3 cellular contexts compared by ENCODE assay signal in genomic region chr20:30601974-30602373, GRCh38.
TF ChIP-seq lines count a peak whose summit lies in the region.

No MANE protein-coding gene starts in this region.

TF ChIP-seq in HEK293, 187 proteins besides CTCF, POLR2A, EP300 and RAD21:
- TF ChIP-seq ZNF513 (tag by site-specific recombination; IDR thresholded peaks at IDR 0.05) (peak; percentile 89), ZNF544 (tag by site-specific recombination; IDR thresholded peaks at IDR 0.05) (0 out of 2 replicates have a peak, but pooled peaks have one; percentile 26), ZNF529 (tag by site-specific recombination; IDR thresholded peaks at IDR 0.05; ENCODE audit: insufficient replicate concordance) (no peak)
TF ChIP-seq in HEK293: peak in this region for 2.

TF ChIP-seq in GM12878, 131 proteins besides CTCF, POLR2A, EP300 and RAD21 (continued from another document):
- no peak for TF ChIP-seq MAX (IDR thresholded peaks at IDR 0.05; ENCODE audit: low read depth, low read length)
- no peak for TF ChIP-seq SMARCA5 (IDR thresholded peaks at IDR 0.05)
- TF ChIP-seq FOXM1 (IDR thresholded peaks at IDR 0.05; ENCODE audit: low read depth, low read length), result no peak
- TF ChIP-seq FOXK2 (IDR thresholded peaks at IDR 0.05), result 0 out of 2 replicates have a peak, but pooled peaks have one; percentile 29

TF ChIP-seq in H1, 55 proteins besides CTCF, POLR2A, EP300 and RAD21 (continued from another document):
- TF ChIP-seq USF2 (IDR thresholded peaks at IDR 0.05; ENCODE audit: low read length) (no peak), CTBP2 (IDR thresholded peaks at IDR 0.05; ENCODE audit: borderline replicate concordance, insufficient read depth, insufficient read length, low read length) (no peak), HDAC2 (IDR thresholded peaks at IDR 0.05; ENCODE audit: borderline replicate concordance in 1 of 2, low read depth in 2 of 2, low read length in 2 of 2) (no peak)
